ENCODE assay signal across 14 cellular contexts in genomic region chr17:17062866-17063265, GRCh38. TPM values are rescaled to one million over a fixed set of nuclear protein-coding genes. Genes with fewer than 3 reads are reported as not detected.
DNase-seq lines count a peak whose midpoint lies in the region; ATAC-seq and TF ChIP-seq lines count a peak whose summit lies in the region.
"Had no signal": no experiment of that assay in that cellular context is flagged by ENCODE, and none has a peak within 500 bp of the region (broad histone marks: within the 10 kb centered on the region; RNA-seq: fewer than 3 reads in every experiment).

No MANE protein-coding gene starts in this region.

- H3K27me3 ChIP-seq in right cardiac atrium (ENCODE audit: control insufficient read depth, insufficient read depth) (no peaks in the 10 kb centered on the region), skeletal muscle satellite cell (ENCODE audit: control insufficient read depth, insufficient read depth, low read length) (no peaks in the 10 kb centered on the region)

- DNase-seq in right cardiac atrium, result peak in 1 of 3 donors; percentile 66
- no peak for DNase-seq in cerebellar cortex (ENCODE audit: low spot score)
- DNase-seq in HPDE6-E6E7 (ENCODE audit: extremely low spot score), result no peak
- no peak for DNase-seq in activated CD4-positive, alpha-beta memory T cell treated with anti-CD3 and anti-CD28 coated beads, Interleukin-2, amount 10 ng/mL, durations not matched to agents 7 days and 5 days
- no peak for DNase-seq in germinal center (ENCODE audit: low spot score)
- DNase-seq: activated gamma-delta T cell, DMS79 treated with DMSO at 0.1 percent for 48 hours, NCI-H2227 treated with DMSO at 0.1 percent for 48 hours, SHP77 had no signal

- peaks cover 0 to 27% of the 10 kb centered on the region in 2 experiments for H3K36me3 ChIP-seq in HEK293 (ENCODE audit: control insufficient read depth in 2 of 2, insufficient read depth in 1 of 2, low read length in 2 of 2)
- H3K36me3 ChIP-seq in skeletal muscle satellite cell (ENCODE audit: insufficient read depth, low read length), result peaks cover 50% of the 10 kb centered on the region

- H3K36me3 Mint-ChIP-seq in activated CD4-positive, alpha-beta memory T cell treated with anti-CD3 and anti-CD28 coated beads, Interleukin-2, amount 10 ng/mL, durations not matched to agents 7 days and 5 days (ENCODE audit: low read depth), result peaks cover 4% of the 10 kb centered on the region

- H3K9me3 ChIP-seq in HEK293 (ENCODE audit: control insufficient read depth, insufficient read depth, low read depth, low read length) (no peaks in the 10 kb centered on the region), right cardiac atrium (ENCODE audit: control insufficient read depth, low read length) (no peaks in the 10 kb centered on the region), skeletal muscle satellite cell (replicated peaks; ENCODE audit: low read length) (no peaks in the 10 kb centered on the region)

- TF ChIP-seq CTCF in HEK293 (tag by site-specific recombination; IDR thresholded peaks at IDR 0.05), result no peak

- H3K27me3 Mint-ChIP-seq in activated CD4-positive, alpha-beta memory T cell treated with anti-CD3 and anti-CD28 coated beads, Interleukin-2, amount 10 ng/mL, durations not matched to agents 7 days and 5 days, result no peaks in the 10 kb centered on the region

- no peak overlapping the region for H3K27ac ChIP-seq in HEK293 (ENCODE audit: extremely low read depth, low read depth, low read length)
- peak overlapping the region; percentile 67 for H3K27ac ChIP-seq in angular gyrus (ENCODE audit: low read depth, low read length)
- peak overlapping the region; percentile 28 for H3K27ac ChIP-seq in right cardiac atrium (ENCODE audit: low read length)
- H3K27ac ChIP-seq: KMS-11 had no signal

- H3K9me3 Mint-ChIP-seq in activated CD4-positive, alpha-beta memory T cell treated with anti-CD3 and anti-CD28 coated beads, Interleukin-2, amount 10 ng/mL, durations not matched to agents 7 days and 5 days, result no peaks in the 10 kb centered on the region
- H3K9me3 Mint-ChIP-seq: nephron had no signal

- no peak overlapping the region for H3K9ac ChIP-seq in skeletal muscle satellite cell (ENCODE audit: low read depth, low read length)
- H3K9ac ChIP-seq: KMS-11 had no signal

- peaks cover 4% of the 10 kb centered on the region; the same call in 1 of the 2 replicates for H3K4me1 ChIP-seq in HEK293 (ENCODE audit: control insufficient read depth, insufficient read depth, low read length)
- peaks cover 35% of the 10 kb centered on the region for H3K4me1 ChIP-seq in right cardiac atrium (ENCODE audit: control insufficient read depth, insufficient read depth, low read length)
- peaks cover 55% of the 10 kb centered on the region for H3K4me1 ChIP-seq in skeletal muscle satellite cell (ENCODE audit: control insufficient read depth, insufficient read depth, low read length)

- H3K4me3 ChIP-seq in HEK293 (ENCODE audit: low read depth, low read length) (no peak overlapping the region), right cardiac atrium (ENCODE audit: low read length) (no peak overlapping the region), skeletal muscle satellite cell (ENCODE audit: low read length) (no peak overlapping the region)

- peak; percentile 20 to 25 for ATAC-seq in right cardiac atrium

- H3K27ac Mint-ChIP-seq in activated CD4-positive, alpha-beta memory T cell treated with anti-CD3 and anti-CD28 coated beads, Interleukin-2, amount 10 ng/mL, durations not matched to agents 7 days and 5 days, result no peak overlapping the region

- 58% methylated on average over 7 of the region's 7 CpGs for WGBS in right cardiac atrium

- intact Hi-C loops in right cardiac atrium (cut with DNase I), result loop anchor here in 1 of 4 donors (5.0 kb wide), 1 partner anchor 34 kb away; no protein-coding TSS in a partner anchor

- CTCF ChIA-PET in HEK293 (lab: Yijun Ruan, JAX), result no interaction called here
- CTCF ChIA-PET in activated CD4-positive, alpha-beta memory T cell treated with anti-CD3 and anti-CD28 coated beads, Interleukin-2, amount 10 ng/mL, durations not matched to agents 7 days and 5 days (lab: Charles Lee), result interaction anchor here (0.6 kb wide), 1 partner anchor 578 kb away, joined by 4 read pairs; no protein-coding TSS in a partner anchor

- H3K4me1 Mint-ChIP-seq in activated CD4-positive, alpha-beta memory T cell treated with anti-CD3 and anti-CD28 coated beads, Interleukin-2, amount 10 ng/mL, durations not matched to agents 7 days and 5 days, result peaks cover 16% of the 10 kb centered on the region

- H3K4me2 ChIP-seq in skeletal muscle satellite cell (ENCODE audit: low read length), result peak overlapping the region; percentile 26
- H3K4me2 ChIP-seq: KMS-11 had no signal

- POLR2A ChIA-PET in HEK293 (lab: Yijun Ruan, JAX), result no interaction called here
- POLR2A ChIA-PET in activated CD4-positive, alpha-beta memory T cell treated with anti-CD3 and anti-CD28 coated beads, Interleukin-2, amount 10 ng/mL, durations not matched to agents 7 days and 5 days (lab: Charles Lee), result interaction anchor here (1.5 kb wide), 1 partner anchor 10 kb away, joined by 3 read pairs; no protein-coding TSS in a partner anchor

- H3K4me3 Mint-ChIP-seq in activated CD4-positive, alpha-beta memory T cell treated with anti-CD3 and anti-CD28 coated beads, Interleukin-2, amount 10 ng/mL, durations not matched to agents 7 days and 5 days, result no peak overlapping the region
- H3K4me3 Mint-ChIP-seq: nephron had no signal

TF ChIP-seq in HEK293, 187 proteins besides CTCF, POLR2A, EP300 and RAD21:
- TF ChIP-seq REST (tag by site-specific recombination; IDR thresholded peaks at IDR 0.05) (0 out of 2 replicates have a peak, but pooled peaks have one; percentile 22), ZNF350 (tag by site-specific recombination; IDR thresholded peaks at IDR 0.05) (no peak)

RNA-seq across cellular contexts. Expression of gene MPRIP, which starts 20.6 kb away (rescaled TPM):
- 100 to 1,000 TPM; 295 to 331 (median 321) TPM for total RNA-seq in right cardiac atrium
- polyA plus RNA-seq in right cardiac atrium, result 228 TPM
- 86.2 and 103 TPM in 2 replicates for total RNA-seq in skeletal muscle satellite cell (2012; rRNA removed)
- 100 to 1,000 TPM; 196 to 207 TPM for total RNA-seq in activated CD4-positive, alpha-beta memory T cell treated with anti-CD3 and anti-CD28 coated beads, Interleukin-2, amount 10 ng/mL, durations not matched to agents 7 days and 5 days
